Comparison of ENCODE assay signal across 1 cellular context in genomic region chr12:52969396-52969795, GRCh38. TPM values are rescaled to one million over a fixed set of nuclear protein-coding genes. Genes with fewer than 3 reads are reported as not detected.
"Had no signal": no experiment of that assay in that cellular context is flagged by ENCODE, and none has a peak within 500 bp of the region (broad histone marks: within the 10 kb centered on the region; RNA-seq: fewer than 3 reads in every experiment).

No MANE protein-coding gene starts in this region.

RNA-seq across cellular contexts. Expression of gene KRT18, which starts 20.5 kb away (rescaled TPM):
- total RNA-seq: myocyte had no signal
